9 cellular contexts compared by ENCODE assay signal in genomic region chr1:93704063-93704462, GRCh38. TPM values are rescaled to one million over a fixed set of nuclear protein-coding genes. Genes with fewer than 3 reads are reported as not detected.
DNase-seq lines count a peak whose midpoint lies in the region; ATAC-seq, FAIRE-seq and TF ChIP-seq lines count a peak whose summit lies in the region.
"Had no signal": no experiment of that assay in that cellular context is flagged by ENCODE, and none has a peak within 500 bp of the region (broad histone marks: within the 10 kb centered on the region; RNA-seq: fewer than 3 reads in every experiment).

No MANE protein-coding gene starts in this region.

- no peaks in the 10 kb centered on the region for H3K9me1 ChIP-seq in keratinocyte (ENCODE audit: control insufficient read depth, extremely low read depth, insufficient read depth, low read length)

- TF ChIP-seq CTCF in keratinocyte (optimal IDR thresholded peaks at IDR 0.05 in 1 of 3, IDR thresholded peaks at IDR 0.05 in 1 of 3, conservative IDR thresholded peaks at IDR 0.05 in 1 of 3; ENCODE audit: extremely low read depth in 1 of 3, insufficient read depth in 2 of 3, low read length in 3 of 3) = no peak

- no peak for FAIRE-seq in keratinocyte (lab: Jason Lieb, UNC)
- no peak for FAIRE-seq in urothelium cell line (lab: Jason Lieb, UNC)

- intact Hi-C loops in activated naive CD4-positive, alpha-beta T cell treated with anti-CD3 and anti-CD28 coated beads for 36 hours (cut with micrococcal nuclease) = no loop called here

- no peaks in the 10 kb centered on the region for H3K9me3 Mint-ChIP-seq in activated naive CD4-positive, alpha-beta T cell treated with anti-CD3 and anti-CD28 coated beads for 36 hours
- H3K9me3 Mint-ChIP-seq in activated naive CD4-positive, alpha-beta T cell treated with anti-CD3 and anti-CD28 coated beads, Interleukin-2, amount 10 ng/mL, durations not matched to agents 7 days and 5 days = no peaks in the 10 kb centered on the region

- H3K4me3 Mint-ChIP-seq in activated naive CD4-positive, alpha-beta T cell treated with anti-CD3 and anti-CD28 coated beads for 36 hours = no peak overlapping the region
- no peak overlapping the region for H3K4me3 Mint-ChIP-seq in activated naive CD4-positive, alpha-beta T cell treated with anti-CD3 and anti-CD28 coated beads, Interleukin-2, amount 10 ng/mL, durations not matched to agents 7 days and 5 days

- no peaks in the 10 kb centered on the region for H4K20me1 ChIP-seq in keratinocyte (ENCODE audit: control insufficient read depth, extremely low read depth, insufficient read depth, low read length)

- H3K27ac Mint-ChIP-seq in activated naive CD4-positive, alpha-beta T cell treated with anti-CD3 and anti-CD28 coated beads for 36 hours = no peak overlapping the region
- H3K27ac Mint-ChIP-seq in activated naive CD4-positive, alpha-beta T cell treated with anti-CD3 and anti-CD28 coated beads, Interleukin-2, amount 10 ng/mL, durations not matched to agents 7 days and 5 days = no peak overlapping the region

- in situ Hi-C loops in HAP-1 (cut with MboI; ENCODE audit: low sequenced_read_pairs) = no loop called here

- H3K4me1 ChIP-seq in keratinocyte (ENCODE audit: control insufficient read depth, extremely low read depth, insufficient read depth, low read length) = peaks cover 65% of the 10 kb centered on the region
- H3K4me1 ChIP-seq in HAP-1 = no peaks in the 10 kb centered on the region

- DNase-seq in keratinocyte (ENCODE audit: low read depth, low spot score) = no peak
- DNase-seq in activated naive CD4-positive, alpha-beta T cell treated with anti-CD3 and anti-CD28 coated beads for 36 hours = no peak
- no peak for DNase-seq in activated naive CD4-positive, alpha-beta T cell treated with anti-CD3 and anti-CD28 coated beads, Interleukin-2, amount 10 ng/mL, durations not matched to agents 7 days and 5 days
- DNase-seq in urothelium cell line (ENCODE audit: low spot score) = no peak
- DNase-seq in HAP-1 (ENCODE audit: low spot score in 2 of 2) = no peak
- DNase-seq: NCI-H1092 treated with DMSO at 0.1 percent for 48 hours had no signal

- ATAC-seq in GM18498 (IDR thresholded peaks at IDR 0.05; ENCODE audit: unreplicated experiment) = peak; percentile 57
- ATAC-seq in GM21515 (IDR thresholded peaks at IDR 0.05; ENCODE audit: unreplicated experiment) = peak; percentile 46
- peak; percentile 55 for ATAC-seq in HG03439 (IDR thresholded peaks at IDR 0.05; ENCODE audit: unreplicated experiment)

- H2AFZ ChIP-seq in keratinocyte (ENCODE audit: control insufficient read depth, low read length) = no peak overlapping the region

- peaks cover 15% of the 10 kb centered on the region for H3K4me1 Mint-ChIP-seq in activated naive CD4-positive, alpha-beta T cell treated with anti-CD3 and anti-CD28 coated beads for 36 hours (ENCODE audit: low read depth)
- peaks cover 20% of the 10 kb centered on the region for H3K4me1 Mint-ChIP-seq in activated naive CD4-positive, alpha-beta T cell treated with anti-CD3 and anti-CD28 coated beads, Interleukin-2, amount 10 ng/mL, durations not matched to agents 7 days and 5 days

- CTCF ChIA-PET in activated naive CD4-positive, alpha-beta T cell treated with anti-CD3 and anti-CD28 coated beads for 36 hours (lab: Charles Lee) = no interaction called here
- CTCF ChIA-PET in activated naive CD4-positive, alpha-beta T cell treated with anti-CD3 and anti-CD28 coated beads, Interleukin-2, amount 10 ng/mL, durations not matched to agents 7 days and 5 days (lab: Charles Lee) = no interaction called here

- dilution Hi-C loops in keratinocyte (cut with MboI; ENCODE audit: extremely low pct_ligation_motif_present, low sequenced_read_pairs) = no loop called here

- H3K4me2 ChIP-seq in keratinocyte (ENCODE audit: control insufficient read depth, extremely low read depth, insufficient read depth, low read depth, low read length) = no peak overlapping the region

- H3K27me3 ChIP-seq in keratinocyte (ENCODE audit: control insufficient read depth, extremely low read depth, insufficient read depth, low read length) (no peaks in the 10 kb centered on the region), HAP-1 (ENCODE audit: low read depth) (no peaks in the 10 kb centered on the region)

- H3K9ac ChIP-seq in keratinocyte (ENCODE audit: control insufficient read depth, extremely low read depth, insufficient read depth, low read length) = no peak overlapping the region

- H3K4me3 ChIP-seq in keratinocyte (ENCODE audit: control insufficient read depth in 2 of 3, extremely low read depth in 1 of 3, insufficient read depth in 2 of 3, low read depth in 1 of 3, low read length in 3 of 3) (no peak overlapping the region), HAP-1 (no peak overlapping the region)

- H3K36me3 ChIP-seq in keratinocyte (ENCODE audit: control insufficient read depth in 2 of 2, extremely low read depth in 1 of 2, insufficient read depth in 2 of 2, low read length in 2 of 2) = no peaks in the 10 kb centered on the region
- H3K36me3 ChIP-seq in HAP-1 (replicated peaks) = no peaks in the 10 kb centered on the region

- H3K36me3 Mint-ChIP-seq in activated naive CD4-positive, alpha-beta T cell treated with anti-CD3 and anti-CD28 coated beads for 36 hours (ENCODE audit: low read depth) = no peaks in the 10 kb centered on the region
- no peaks in the 10 kb centered on the region for H3K36me3 Mint-ChIP-seq in activated naive CD4-positive, alpha-beta T cell treated with anti-CD3 and anti-CD28 coated beads, Interleukin-2, amount 10 ng/mL, durations not matched to agents 7 days and 5 days

- H3K27me3 Mint-ChIP-seq in activated naive CD4-positive, alpha-beta T cell treated with anti-CD3 and anti-CD28 coated beads for 36 hours (ENCODE audit: low read depth) = peaks cover 2% of the 10 kb centered on the region
- H3K27me3 Mint-ChIP-seq in activated naive CD4-positive, alpha-beta T cell treated with anti-CD3 and anti-CD28 coated beads, Interleukin-2, amount 10 ng/mL, durations not matched to agents 7 days and 5 days = peaks cover 6% of the 10 kb centered on the region

- H3K27ac ChIP-seq in keratinocyte (ENCODE audit: control insufficient read depth, insufficient read depth, low read length) = peak overlapping the region; percentile 72

- H3K79me2 ChIP-seq in keratinocyte (ENCODE audit: control insufficient read depth, insufficient read depth, low read length) = no peaks in the 10 kb centered on the region

- H3K9me3 ChIP-seq in keratinocyte (ENCODE audit: control insufficient read depth, low read depth, low read length) = no peaks in the 10 kb centered on the region
- no peaks in the 10 kb centered on the region for H3K9me3 ChIP-seq in HAP-1

RNA-seq across cellular contexts. Expression of gene BCAR3, which starts 22.4 kb away (rescaled TPM):
- polyA plus RNA-seq in keratinocyte = 51.2 to 95.4 TPM (median 77.2 TPM) in 3 replicates
- polyA plus RNA-seq in keratinocyte (2011; ENCODE audit: low read depth) = 38.7 TPM
- 67.5 and 68.4 TPM in 2 replicates for polyA plus RNA-seq in keratinocyte (2011; cell fraction: cytosol; rRNA removed)
- 113 and 127 TPM in 2 replicates for polyA plus RNA-seq in keratinocyte (2011; cell fraction: nucleus; rRNA removed)
- polyA plus RNA-seq in keratinocyte (2012; ENCODE audit: low replicate concordance) = 50.7 and 81.5 TPM in 2 replicates
- polyA minus RNA-seq in keratinocyte = 46.0 to 84.4 TPM (median 64.1 TPM) in 3 replicates
- polyA minus RNA-seq in keratinocyte (2011; cell fraction: cytosol; rRNA and poly(A)+ RNA removed) = 90.7 TPM
- 83.5 and 121 TPM in 2 replicates for polyA minus RNA-seq in keratinocyte (2011; cell fraction: nucleus; rRNA and poly(A)+ RNA removed)
- total RNA-seq in activated naive CD4-positive, alpha-beta T cell treated with anti-CD3 and anti-CD28 coated beads for 36 hours = under 1 TPM; 0.42 to 0.55 TPM
